In genomic region chrX:22329783-22330182, GRCh38 we compare ENCODE assay signal across 31 cellular contexts. TPM values are rescaled to one million over a fixed set of nuclear protein-coding genes. Genes with fewer than 3 reads are reported as not detected.
DNase-seq lines count a peak whose midpoint lies in the region; ATAC-seq, FAIRE-seq and TF ChIP-seq lines count a peak whose summit lies in the region.
"Had no signal": no experiment of that assay in that cellular context is flagged by ENCODE, and none has a peak within 500 bp of the region (broad histone marks: within the 10 kb centered on the region; RNA-seq: fewer than 3 reads in every experiment).

No MANE protein-coding gene starts in this region.

- H3K4me3 ChIP-seq in OCI-LY3 (ENCODE audit: low read length) (no peak overlapping the region), astrocyte (ENCODE audit: insufficient read depth, low read depth, low read length) (no peak overlapping the region), mucosa of descending colon (no peak overlapping the region)
- H3K4me3 ChIP-seq: BLaER1, GM12878 had no signal

- H3K9ac ChIP-seq in OCI-LY3 (ENCODE audit: low read length): no peak overlapping the region
- H3K9ac ChIP-seq in astrocyte (ENCODE audit: low read length): no peak overlapping the region
- H3K9ac ChIP-seq: BLaER1 had no signal

- no peaks in the 10 kb centered on the region for H3K9me3 ChIP-seq in OCI-LY3 (ENCODE audit: insufficient read depth, low read length)
- H3K9me3 ChIP-seq in astrocyte (ENCODE audit: insufficient read depth, low read depth, low read length): no peaks in the 10 kb centered on the region
- no peaks in the 10 kb centered on the region for H3K9me3 ChIP-seq in mucosa of descending colon
- H3K9me3 ChIP-seq: BE2C, BLaER1 had no signal

- peaks cover 3% of the 10 kb centered on the region; the same call in 1 of the 2 replicates for H3K27me3 ChIP-seq in OCI-LY3 (ENCODE audit: low read depth, low read length)
- no peaks in the 10 kb centered on the region for H3K27me3 ChIP-seq in astrocyte (ENCODE audit: insufficient read depth, low read length)
- H3K27me3 ChIP-seq: BE2C, BLaER1 had no signal

- peaks cover 9% of the 10 kb centered on the region for H3K4me1 ChIP-seq in OCI-LY3 (ENCODE audit: low read length)
- no peaks in the 10 kb centered on the region for H3K4me1 ChIP-seq in astrocyte (ENCODE audit: insufficient read depth, low read length)
- no peaks in the 10 kb centered on the region for H3K4me1 ChIP-seq in mucosa of descending colon (ENCODE audit: low read depth)
- H3K4me1 ChIP-seq: BE2C had no signal

- ATAC-seq in mucosa of descending colon (peak; percentile 83), GM18907 (IDR thresholded peaks at IDR 0.05; ENCODE audit: unreplicated experiment) (no peak), HG02852 (IDR thresholded peaks at IDR 0.05; ENCODE audit: unreplicated experiment) (no peak)
- ATAC-seq: GM12878 had no signal

- H3K36me3 ChIP-seq in OCI-LY3 (replicated peaks; ENCODE audit: low read depth, low read length) (no peaks in the 10 kb centered on the region), astrocyte (ENCODE audit: insufficient read depth, low read length) (no peaks in the 10 kb centered on the region), mucosa of descending colon (ENCODE audit: low read depth) (no peaks in the 10 kb centered on the region)
- H3K36me3 ChIP-seq: BE2C, BLaER1 had no signal

- intact Hi-C loops in mucosa of descending colon (cut with DNase I, micrococcal nuclease): no loop called here

- no peak overlapping the region for H2AFZ ChIP-seq in OCI-LY3 (ENCODE audit: low read depth, low read length)
- no peak overlapping the region for H2AFZ ChIP-seq in astrocyte (ENCODE audit: low read depth, low read length)

- H3K27me3 Mint-ChIP-seq in astrocyte (ENCODE audit: low read depth, unreplicated experiment): no peaks in the 10 kb centered on the region
- H3K27me3 Mint-ChIP-seq: CD4-positive, alpha-beta memory T cell; CD4-positive, CD25-positive, alpha-beta regulatory T cell; CD8-positive, alpha-beta memory T cell had no signal

- peaks cover 9% of the 10 kb centered on the region for H3K4me1 Mint-ChIP-seq in astrocyte (ENCODE audit: low read depth, unreplicated experiment)
- H3K4me1 Mint-ChIP-seq: CD14-positive monocyte; CD4-positive, alpha-beta memory T cell; CD8-positive, alpha-beta memory T cell had no signal

- no peak for TF ChIP-seq CTCF in OCI-LY3 (IDR thresholded peaks at IDR 0.05; ENCODE audit: low read depth, low read length)
- no peak for TF ChIP-seq CTCF in astrocyte (IDR thresholded peaks at IDR 0.05; ENCODE audit: insufficient read depth, low read depth, low read length)
- TF ChIP-seq CTCF in mucosa of descending colon (IDR thresholded peaks at IDR 0.05): no peak

- no peak overlapping the region for H3K4me3 Mint-ChIP-seq in astrocyte (ENCODE audit: unreplicated experiment)
- H3K4me3 Mint-ChIP-seq: CD14-positive monocyte; CD4-positive, CD25-positive, alpha-beta regulatory T cell; CD8-positive, alpha-beta memory T cell had no signal

- H3K79me2 ChIP-seq in OCI-LY3 (ENCODE audit: low read length) (no peaks in the 10 kb centered on the region), astrocyte (ENCODE audit: insufficient read depth, low read length) (no peaks in the 10 kb centered on the region)

- H3K4me2 ChIP-seq in OCI-LY3 (ENCODE audit: low read length): peak overlapping the region; percentile 36
- no peak overlapping the region for H3K4me2 ChIP-seq in astrocyte (ENCODE audit: low read length)
- H3K4me2 ChIP-seq: BLaER1 had no signal

- no peaks in the 10 kb centered on the region for H3K9me3 Mint-ChIP-seq in astrocyte (ENCODE audit: unreplicated experiment)
- H3K9me3 Mint-ChIP-seq: CD4-positive, CD25-positive, alpha-beta regulatory T cell had no signal

- DNase-seq in astrocyte (ENCODE audit: low read depth) (no peak), mucosa of descending colon (no peak), NCI-H1092 (lab: John Stamatoyannopoulos, UW) (no peak)
- DNase-seq: 8988T; ACHN; BE2C; C1 segment of cervical spinal cord; CD4-positive, alpha-beta memory T cell; CD4-positive, CD25-positive, alpha-beta regulatory T cell; CD8-positive, alpha-beta memory T cell; COR-L47; DMS 273 treated with DMSO at 0.1 percent for 48 hours; DMS153; DMS53; DMS79; DND-41; EL; GDM1 had no signal

- peak; percentile 79 for FAIRE-seq in astrocyte (lab: Jason Lieb, UNC)
- FAIRE-seq: A204.1, GM12878, GM12892, GM18507, GM19239 had no signal

- no peak overlapping the region for H3K27ac ChIP-seq in OCI-LY3 (ENCODE audit: low read length)
- no peak overlapping the region for H3K27ac ChIP-seq in astrocyte (ENCODE audit: low read depth, low read length)
- H3K27ac ChIP-seq: BLaER1 had no signal

- no peaks in the 10 kb centered on the region for H3K36me3 Mint-ChIP-seq in astrocyte (ENCODE audit: low read depth, unreplicated experiment)
- H3K36me3 Mint-ChIP-seq: CD14-positive monocyte; CD4-positive, alpha-beta memory T cell; CD4-positive, CD25-positive, alpha-beta regulatory T cell; CD8-positive, alpha-beta memory T cell had no signal

- no peaks in the 10 kb centered on the region for H4K20me1 ChIP-seq in OCI-LY3 (ENCODE audit: insufficient read depth, low read length)
- H4K20me1 ChIP-seq in astrocyte (ENCODE audit: insufficient read depth, low read length): no peaks in the 10 kb centered on the region
- H4K20me1 ChIP-seq: BLaER1 had no signal

- H3K27ac Mint-ChIP-seq in astrocyte (ENCODE audit: unreplicated experiment): no peak overlapping the region
- H3K27ac Mint-ChIP-seq: CD14-positive monocyte; CD4-positive, alpha-beta memory T cell; CD4-positive, CD25-positive, alpha-beta regulatory T cell; CD8-positive, alpha-beta memory T cell had no signal

RNA-seq across cellular contexts. Expression of gene CBLL2, which starts 57.1 kb away (rescaled TPM):
- not detected in 2 replicates for total RNA-seq in astrocyte
- total RNA-seq in mucosa of descending colon: not detected
- total RNA-seq: A673; CD4-positive, alpha-beta memory T cell; CD4-positive, CD25-positive, alpha-beta regulatory T cell; CD8-positive, alpha-beta memory T cell; Daoy; G401 had no signal
